12 cellular contexts compared by ENCODE assay signal in genomic region chr3:141384157-141384556, GRCh38. TPM values are rescaled to one million over a fixed set of nuclear protein-coding genes. Genes with fewer than 3 reads are reported as not detected.
DNase-seq lines count a peak whose midpoint lies in the region; ATAC-seq and TF ChIP-seq lines count a peak whose summit lies in the region.
"Had no signal": no experiment of that assay in that cellular context is flagged by ENCODE, and none has a peak within 500 bp of the region (broad histone marks: within the 10 kb centered on the region; RNA-seq: fewer than 3 reads in every experiment).

No MANE protein-coding gene starts in this region.

- H3K4me3 ChIP-seq in SK-N-SH (ENCODE audit: low read depth in 2 of 2, low read length in 1 of 2) (no peak overlapping the region), lower lobe of right lung (peak overlapping the region; percentile 25)
- H3K4me3 ChIP-seq: A549 had no signal

- H3K27ac ChIP-seq in SK-N-SH (ENCODE audit: low read depth in 2 of 2, low read length in 1 of 2): no peak overlapping the region
- peak overlapping the region; percentile 13 for H3K27ac ChIP-seq in lower lobe of right lung

- no peak for TF ChIP-seq RAD21 in SK-N-SH (IDR thresholded peaks at IDR 0.05; ENCODE audit: low read length)

- peaks cover 4% of the 10 kb centered on the region for H3F3A ChIP-seq in SK-N-SH (replicated peaks; ENCODE audit: insufficient read depth)

- H3K36me3 ChIP-seq in SK-N-SH (replicated peaks in 1 of 2; ENCODE audit: control insufficient read depth in 1 of 2, insufficient read depth in 2 of 2, low read length in 1 of 2): peaks cover 6 to 24% of the 10 kb centered on the region in 2 experiments
- H3K36me3 ChIP-seq in lower lobe of right lung: peaks cover 6% of the 10 kb centered on the region

- ATAC-seq in SK-N-SH treated with all-trans-retinoic acid at 6 μM for 48 hours: no peak
- ATAC-seq in lower lobe of right lung: no peak
- no peak for ATAC-seq in HG03565 (IDR thresholded peaks at IDR 0.05; ENCODE audit: unreplicated experiment)

- no peak for TF ChIP-seq CTCF in SK-N-SH (IDR thresholded peaks at IDR 0.05)
- TF ChIP-seq CTCF in lower lobe of right lung (IDR thresholded peaks at IDR 0.05): no peak

- H3K9me3 ChIP-seq in SK-N-SH (no peaks in the 10 kb centered on the region), lower lobe of right lung (no peaks in the 10 kb centered on the region)
- H3K9me3 ChIP-seq: A549 had no signal

- H3K9me2 ChIP-seq in SK-N-SH: no peaks in the 10 kb centered on the region

- no peak overlapping the region for H3K4me2 ChIP-seq in SK-N-SH
- H3K4me2 ChIP-seq: A549 had no signal

- 91% methylated on average over 4 of the region's 4 CpGs for WGBS in SK-N-SH (ENCODE audit: low lambda C conversion rate)

- POLR2A ChIA-PET in SK-N-SH (lab: Yijun Ruan, JAX): interaction anchor here (1.4 kb wide), 1 partner anchor 73 kb away, joined by 5 read pairs; no protein-coding TSS in a partner anchor

- DNase-seq in SK-N-SH (no peak), amniotic epithelial cell (ENCODE audit: low read depth) (peak; percentile 55), lower lobe of right lung (no peak), SW480 (ENCODE audit: low spot score) (no peak), amygdala (lab: John Stamatoyannopoulos, UW) (no peak), GF-D8 (lab: John Stamatoyannopoulos, UW) (no peak)
- DNase-seq: activated naive CD8-positive, alpha-beta T cell treated with anti-CD3 and anti-CD28 coated beads, Interleukin-2, amount 10 ng/mL, durations not matched to agents 7 days and 5 days; GOT3; NCI-H345 had no signal

- intact Hi-C loops in lower lobe of right lung (cut with DNase I): no loop called here

- no peaks in the 10 kb centered on the region for H4K20me1 ChIP-seq in SK-N-SH (ENCODE audit: insufficient read depth)

- no peaks in the 10 kb centered on the region; the same call in 1 of the 2 replicates for H3K79me2 ChIP-seq in SK-N-SH (ENCODE audit: insufficient read depth)

- no peak for TF ChIP-seq EP300 in SK-N-SH (IDR thresholded peaks at IDR 0.05; ENCODE audit: borderline replicate concordance in 1 of 2, low read depth in 1 of 2, low read length in 1 of 2)

- H3K4me1 ChIP-seq in SK-N-SH (ENCODE audit: control insufficient read depth in 1 of 2, insufficient read depth in 2 of 2, low read depth in 1 of 2, low read length in 1 of 2): peaks cover 4 to 19% of the 10 kb centered on the region in 2 experiments; a peak in 3 of 4 replicates
- H3K4me1 ChIP-seq in lower lobe of right lung: peaks cover 14% of the 10 kb centered on the region

- H3K27me3 ChIP-seq in SK-N-SH (ENCODE audit: insufficient read depth): no peaks in the 10 kb centered on the region
- no peaks in the 10 kb centered on the region for H3K27me3 ChIP-seq in lower lobe of right lung (ENCODE audit: low read depth)

- H2AFZ ChIP-seq in SK-N-SH (ENCODE audit: low read depth): peak overlapping the region; percentile 31; the same call in 1 of the 2 replicates

- no peak overlapping the region for H3K9ac ChIP-seq in SK-N-SH

- CTCF ChIA-PET in SK-N-SH (lab: Yijun Ruan, JAX): interaction anchor here (0.7 to 6.1 kb wide), 8 partner anchors 11 to 176 kb away, joined by 3 to 42 read pairs (median 14); no protein-coding TSS in a partner anchor

TF ChIP-seq in SK-N-SH, 30 proteins besides CTCF, POLR2A, EP300 and RAD21:
- TF ChIP-seq GATA2 (CRISPR knock-in tag; IDR thresholded peaks at IDR 0.05): no peak
- no peak for TF ChIP-seq FOXJ3 (CRISPR knock-in tag; IDR thresholded peaks at IDR 0.05)
- TF ChIP-seq, protein P1, sequence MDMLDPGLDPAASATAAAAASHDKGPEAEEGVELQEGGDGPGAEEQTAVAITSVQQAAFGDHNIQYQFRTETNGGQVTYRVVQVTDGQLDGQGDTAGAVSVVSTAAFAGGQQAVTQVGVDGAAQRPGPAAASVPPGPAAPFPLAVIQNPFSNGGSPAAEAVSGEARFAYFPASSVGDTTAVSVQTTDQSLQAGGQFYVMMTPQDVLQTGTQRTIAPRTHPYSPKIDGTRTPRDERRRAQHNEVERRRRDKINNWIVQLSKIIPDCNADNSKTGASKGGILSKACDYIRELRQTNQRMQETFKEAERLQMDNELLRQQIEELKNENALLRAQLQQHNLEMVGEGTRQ (IDR thresholded peaks at IDR 0.05; ENCODE audit: borderline replicate concordance, low read depth, low read length): no peak
- no peak for TF ChIP-seq YY1 (IDR thresholded peaks at IDR 0.05; ENCODE audit: low read depth)
- TF ChIP-seq IRF3 (IDR thresholded peaks at IDR 0.05; ENCODE audit: low read depth, low read length): no peak
- TF ChIP-seq TAF1 (IDR thresholded peaks at IDR 0.05; ENCODE audit: borderline replicate concordance, low read depth, low read length): no peak
- no peak for TF ChIP-seq JUND (IDR thresholded peaks at IDR 0.05)
- TF ChIP-seq SMC3 (IDR thresholded peaks at IDR 0.05; ENCODE audit: low read depth, low read length): no peak
- TF ChIP-seq EZH2phosphoT487 (IDR thresholded peaks at IDR 0.05; ENCODE audit: borderline replicate concordance, low read depth): no peak

TF ChIP-seq in SK-N-SH treated with all-trans-retinoic acid at 6 μM for 48 hours, 23 proteins besides CTCF, POLR2A, EP300 and RAD21:
- TF ChIP-seq ISL1 (CRISPR knock-in tag; IDR thresholded peaks at IDR 0.05) (no peak), ZC3H10 (CRISPR knock-in tag; IDR thresholded peaks at IDR 0.05) (no peak), PPARA (CRISPR knock-in tag; IDR thresholded peaks at IDR 0.05; ENCODE audit: borderline replicate concordance) (no peak), CSDC2 (CRISPR knock-in tag; IDR thresholded peaks at IDR 0.05) (no peak), TCF4 (CRISPR knock-in tag; IDR thresholded peaks at IDR 0.05; ENCODE audit: borderline replicate concordance) (no peak)

RNA-seq across cellular contexts. Expression of gene ZBTB38, which starts 15.9 kb away (rescaled TPM):
- 10.1 and 11.3 TPM in 2 replicates for polyA plus RNA-seq in SK-N-SH (2012; rRNA removed)
- 11.6 and 11.7 TPM in 2 replicates for polyA plus RNA-seq in SK-N-SH (2012; cell fraction: cytosol; rRNA removed)
- polyA plus RNA-seq in SK-N-SH (2012; cell fraction: nucleus; rRNA removed): 20.0 and 21.9 TPM in 2 replicates
- 89.6 TPM for total RNA-seq in lower lobe of right lung
